Comparison of ENCODE assay signal across 9 cellular contexts in the genomic region with DNA sequence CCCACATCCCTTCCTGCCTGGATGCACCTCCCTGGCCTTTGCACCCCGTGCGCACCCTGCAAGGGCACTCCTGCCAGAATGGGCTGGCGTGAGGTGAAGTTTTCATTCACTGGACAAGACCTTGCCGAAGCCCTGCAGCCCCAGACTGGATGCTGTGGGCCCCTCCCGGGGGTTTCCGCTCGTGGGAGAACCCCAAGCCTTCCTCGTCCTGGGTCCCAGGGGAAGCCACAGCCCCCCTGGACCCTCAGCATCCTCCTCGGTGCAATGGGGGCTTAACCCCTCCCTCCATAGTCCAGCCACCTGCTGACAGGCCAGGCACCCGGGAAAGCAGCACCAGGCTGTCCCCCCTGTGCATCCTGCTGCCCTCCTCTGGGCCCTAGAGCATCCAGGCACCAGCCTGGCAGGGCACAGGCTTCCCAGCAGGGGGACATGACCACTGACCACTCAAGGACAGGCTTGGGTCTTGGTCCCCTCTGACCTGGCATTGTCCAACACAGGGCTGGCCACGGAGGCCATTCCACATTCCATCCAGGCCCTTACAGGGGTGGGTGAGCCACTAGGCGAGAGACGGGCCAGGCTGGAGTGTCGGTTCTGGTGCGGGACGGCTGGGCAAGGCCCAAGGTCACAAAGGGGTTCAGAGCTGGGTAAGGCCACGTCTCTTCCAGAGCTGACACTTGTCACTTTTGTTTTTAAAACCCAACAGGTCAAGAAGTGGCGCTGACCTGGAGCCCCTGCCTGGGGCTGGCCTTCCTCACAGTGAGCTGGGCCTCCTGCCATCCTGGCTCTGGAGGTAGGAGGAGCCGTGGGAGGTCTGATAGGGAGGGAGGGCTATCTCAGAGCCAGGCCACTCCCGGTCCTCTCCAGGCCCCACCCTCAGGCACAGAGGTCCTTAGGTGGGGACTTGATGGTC. TPM values are rescaled to one million over a fixed set of nuclear protein-coding genes. Genes with fewer than 3 reads are reported as not detected.
DNase-seq lines count a peak whose midpoint lies in the region; ATAC-seq and TF ChIP-seq lines count a peak whose summit lies in the region.
"Had no signal": no experiment of that assay in that cellular context is flagged by ENCODE, and none has a peak within 500 bp of the region (broad histone marks: within the 10 kb centered on the region; RNA-seq: fewer than 3 reads in every experiment).

No MANE protein-coding gene starts in this region.

- H3K27me3 ChIP-seq in RWPE2 (ENCODE audit: insufficient read depth, poor library complexity, severe bottlenecking) = no peaks in the 10 kb centered on the region
- no peaks in the 10 kb centered on the region for H3K27me3 ChIP-seq in esophagus squamous epithelium
- peaks cover 0 to 86% (median 0%) of the 10 kb centered on the region in 3 experiments for H3K27me3 ChIP-seq in neuronal stem cell (ENCODE audit: control insufficient read depth in 3 of 3, insufficient read depth in 3 of 3, low read depth in 1 of 3, low read length in 3 of 3)
- no peaks in the 10 kb centered on the region for H3K27me3 ChIP-seq in trophoblast cell (ENCODE audit: insufficient read depth, low read length)

- TF ChIP-seq CTCF in RWPE2 (IDR thresholded peaks at IDR 0.05; ENCODE audit: poor library complexity, severe bottlenecking) (no peak), esophagus squamous epithelium (IDR thresholded peaks at IDR 0.05) (peak in 1 of 6 experiments; percentile 10)

- peaks cover 88% of the 10 kb centered on the region for H3K36me3 ChIP-seq in RWPE2 (ENCODE audit: low read depth)
- H3K36me3 ChIP-seq in esophagus squamous epithelium = peaks cover 15 to 82% (median 28%) of the 10 kb centered on the region in 3 donors
- no peaks in the 10 kb centered on the region for H3K36me3 ChIP-seq in neuronal stem cell (replicated peaks in 1 of 2; ENCODE audit: control insufficient read depth in 2 of 2, insufficient read depth in 2 of 2, low read length in 2 of 2)
- no peaks in the 10 kb centered on the region for H3K36me3 ChIP-seq in trophoblast cell (ENCODE audit: control insufficient read depth in 1 of 2, insufficient read depth in 2 of 2, low read length in 2 of 2)

- peak overlapping the region; percentile 17 for H4K8ac ChIP-seq in neuronal stem cell (ENCODE audit: low read depth, low read length)
- H4K8ac ChIP-seq in trophoblast cell (ENCODE audit: low read depth, low read length) = no peak overlapping the region

- H3K18ac ChIP-seq in neuronal stem cell (ENCODE audit: low read length) (peak overlapping the region; percentile 87), trophoblast cell (ENCODE audit: low read length) (no peak overlapping the region)

- H2BK120ac ChIP-seq in neuronal stem cell (ENCODE audit: low read depth, low read length) (no peak overlapping the region), trophoblast cell (ENCODE audit: insufficient read depth, low read length, poor library complexity) (no peak overlapping the region)

- H2AFZ ChIP-seq in neuronal stem cell (ENCODE audit: low read length) (no peak overlapping the region), trophoblast cell (ENCODE audit: insufficient read depth, low read length, poor library complexity) (no peak overlapping the region)

- peak overlapping the region; percentile 34 for H3K23ac ChIP-seq in neuronal stem cell (ENCODE audit: low read depth, low read length, poor library complexity)
- H3K23ac ChIP-seq in trophoblast cell (ENCODE audit: low read length) = no peak overlapping the region

- no peaks in the 10 kb centered on the region for H3K9me3 ChIP-seq in RWPE2 (ENCODE audit: severe bottlenecking)
- H3K9me3 ChIP-seq in esophagus squamous epithelium = no peaks in the 10 kb centered on the region
- no peaks in the 10 kb centered on the region for H3K9me3 ChIP-seq in neuronal stem cell (replicated peaks in 1 of 2; ENCODE audit: control insufficient read depth in 2 of 2, insufficient read depth in 1 of 2, low read depth in 1 of 2, low read length in 2 of 2)
- peaks cover 2% of the 10 kb centered on the region for H3K9me3 ChIP-seq in trophoblast cell (ENCODE audit: insufficient read depth, low read depth, low read length)

- peaks cover 31% of the 10 kb centered on the region for H3K4me1 ChIP-seq in RWPE2 (ENCODE audit: insufficient read depth, poor library complexity, severe bottlenecking)
- H3K4me1 ChIP-seq in esophagus squamous epithelium = peaks cover 82 to 100% (median 97%) of the 10 kb centered on the region in 3 donors
- H3K4me1 ChIP-seq in neuronal stem cell (ENCODE audit: control insufficient read depth in 2 of 2, insufficient read depth in 1 of 2, low read depth in 1 of 2, low read length in 2 of 2) = peaks cover 5 to 12% of the 10 kb centered on the region in 2 donors
- peaks cover 2 to 5% of the 10 kb centered on the region in 2 experiments for H3K4me1 ChIP-seq in trophoblast cell (ENCODE audit: control insufficient read depth in 1 of 2, insufficient read depth in 2 of 2, low read length in 2 of 2)

- H3K4me2 ChIP-seq in neuronal stem cell (ENCODE audit: insufficient read depth, low read length, poor library complexity, severe bottlenecking) (no peak overlapping the region), trophoblast cell (ENCODE audit: low read length) (no peak overlapping the region)

- H3K79me1 ChIP-seq in neuronal stem cell (ENCODE audit: low read depth, low read length) (peaks cover 2% of the 10 kb centered on the region), trophoblast cell (ENCODE audit: low read length) (no peaks in the 10 kb centered on the region)

- ATAC-seq in RWPE2 (ENCODE audit: low read depth) = peak; percentile 17; the same call in 2 of the 3 replicates
- ATAC-seq in GM21390 (IDR thresholded peaks at IDR 0.05; ENCODE audit: unreplicated experiment) = no peak
- ATAC-seq in HG02970 (IDR thresholded peaks at IDR 0.05; ENCODE audit: low FRiP score, unreplicated experiment) = no peak

- H4K91ac ChIP-seq in neuronal stem cell (ENCODE audit: low read depth, low read length, poor library complexity) (no peak overlapping the region), trophoblast cell (ENCODE audit: low read depth, low read length) (no peak overlapping the region)

- TF ChIP-seq POLR2A in esophagus squamous epithelium (IDR thresholded peaks at IDR 0.05) = no peak

- peak overlapping the region; percentile 21 for H2BK15ac ChIP-seq in neuronal stem cell (ENCODE audit: low read length)

- H3K9ac ChIP-seq in neuronal stem cell (ENCODE audit: low read depth, low read length, poor library complexity) (no peak overlapping the region), trophoblast cell (ENCODE audit: low read length) (no peak overlapping the region)

- H2AK5ac ChIP-seq in neuronal stem cell (ENCODE audit: low read depth, low read length) (peak overlapping the region; percentile 89), trophoblast cell (ENCODE audit: low read length) (no peak overlapping the region)

- H4K12ac ChIP-seq in trophoblast cell (ENCODE audit: low read depth, low read length) = no peak overlapping the region

- H3K27ac ChIP-seq in RWPE2 (ENCODE audit: poor library complexity, severe bottlenecking) = peak overlapping the region; percentile 92
- H3K27ac ChIP-seq in esophagus squamous epithelium = peak overlapping the region; percentile 87 to 94 (median 92)
- H3K27ac ChIP-seq in neuronal stem cell (replicated peaks; ENCODE audit: low read length) = no peak overlapping the region
- H3K27ac ChIP-seq in trophoblast cell (ENCODE audit: low read depth, low read length) = no peak overlapping the region

- H3K14ac ChIP-seq in neuronal stem cell (ENCODE audit: low read length) = peak overlapping the region; percentile 71
- H3K14ac ChIP-seq in trophoblast cell (ENCODE audit: low read length) = no peak overlapping the region

- no peak overlapping the region for H3K4ac ChIP-seq in neuronal stem cell (ENCODE audit: low read length)
- no peak overlapping the region for H3K4ac ChIP-seq in trophoblast cell (ENCODE audit: low read depth, low read length)

- WGBS in esophagus squamous epithelium, 2 donors = 13 to 54% methylated on average over 3 to 6 of the region's 20 CpGs
- no CpG with 5 or more reads among the region's 20 CpGs for WGBS in neuronal stem cell (ENCODE audit: extremely low coverage in 2 of 2, insufficient read length in 2 of 2, insufficient replicate concordance in 1 of 2), 2 donors
- no CpG with 5 or more reads among the region's 20 CpGs for WGBS in trophoblast cell (ENCODE audit: extremely low coverage, insufficient coverage, insufficient read length)

- H3K79me2 ChIP-seq in trophoblast cell (ENCODE audit: control insufficient read depth, insufficient read depth, low read length, poor library complexity) = no peaks in the 10 kb centered on the region

- no peak overlapping the region for H2BK5ac ChIP-seq in neuronal stem cell (ENCODE audit: low read length)
- no peak overlapping the region for H2BK5ac ChIP-seq in trophoblast cell (ENCODE audit: low read depth, low read length, poor library complexity)

- no peak overlapping the region for H2BK12ac ChIP-seq in neuronal stem cell (ENCODE audit: low read length)
- H2BK12ac ChIP-seq in trophoblast cell (ENCODE audit: low read length) = no peak overlapping the region

- intact Hi-C loops in esophagus squamous epithelium (cut with DNase I) = no loop called here

- H3K4me3 ChIP-seq in RWPE2 (ENCODE audit: severe bottlenecking) = no peak overlapping the region
- no peak overlapping the region for H3K4me3 ChIP-seq in esophagus squamous epithelium
- peak overlapping the region in 1 of 2 donors; percentile 52 for H3K4me3 ChIP-seq in neuronal stem cell (ENCODE audit: low read length in 2 of 2)
- H3K4me3 ChIP-seq in trophoblast cell (ENCODE audit: low read depth, low read length) = no peak overlapping the region

- DNase-seq in COLO829 (ENCODE audit: low spot score) (peak; percentile 57), RWPE2 (ENCODE audit: low spot score) (no peak), esophagus squamous epithelium (lab: John Stamatoyannopoulos, UW) (no peak), neuronal stem cell (ENCODE audit: low spot score) (no peak), ecto neural progenitor cell (ENCODE audit: low spot score) (no peak), trophoblast cell (no peak)
- DNase-seq: GF-D8 had no signal

RNA-seq across cellular contexts. Expression of a gene that starts 41.5 kb away (rescaled TPM):
- total RNA-seq in esophagus squamous epithelium = 10 to 100 TPM in 2 of 4 donors, 1 to 10 TPM in 2; 7.7 to 18.5 (median 10.1) TPM
- 4.4 TPM for polyA plus RNA-seq in neuronal stem cell (2013, experiment 1 of 2)
- polyA plus RNA-seq in neuronal stem cell (2013, experiment 2 of 2) = 4.3 TPM
- 5.1 and 5.5 TPM in 2 replicates for polyA plus RNA-seq in trophoblast cell (2013)

Comparison
In these comparisons a context has a peak if more than half of its experiments do, and no peak if none do; other contexts are left out.
1. H3K27ac ChIP-seq: peak in RWPE2 (single experiment) and esophagus squamous epithelium (4 of 4); none in neuronal stem cell (single experiment) and trophoblast cell (single experiment).